ENCODE assay signal across 9 cellular contexts in genomic region chr17:72388765-72389473, GRCh38.
A peak's percentile ranks its signal among the peaks of the same experiment; 100 is the strongest.
DNase-seq lines count a peak whose midpoint lies in the region; ATAC-seq, FAIRE-seq and TF ChIP-seq lines count a peak whose summit lies in the region.
"Had no signal": no experiment of that assay in that cellular context is flagged by ENCODE, and none has a peak within 500 bp of the region (broad histone marks: within the 10 kb centered on the region; RNA-seq: fewer than 3 reads in every experiment).

No MANE protein-coding gene starts in this region.

- 33% methylated on average over 10 of the region's 10 CpGs for WGBS in GM12878 (ENCODE audit: insufficient coverage, insufficient replicate concordance, low lambda C conversion rate, missing lambda C conversion rate)
- WGBS in stomach, 5 donors = 59 to 82% (median 68%) methylated on average over 9 to 10 of the region's 10 CpGs
- 73 to 82% (median 76%) methylated on average over 10 of the region's 10 CpGs for WGBS in small intestine, 3 donors

- H2AFZ ChIP-seq in GM12878 (ENCODE audit: control insufficient read depth, low read depth, low read length) = peak overlapping the region; percentile 11

- H3K79me2 ChIP-seq in GM12878 (ENCODE audit: control insufficient read depth, insufficient read depth, low read length) = no peaks in the 10 kb centered on the region

- H3K36me3 ChIP-seq in GM12878 (ENCODE audit: control insufficient read depth in 2 of 2, insufficient read depth in 2 of 2, low read length in 1 of 2) = no peaks in the 10 kb centered on the region
- no peaks in the 10 kb centered on the region for H3K36me3 ChIP-seq in stomach
- H3K36me3 ChIP-seq in small intestine (ENCODE audit: control insufficient read depth in 2 of 2, insufficient read depth in 2 of 2, low read length in 2 of 2) = no peaks in the 10 kb centered on the region
- H3K36me3 ChIP-seq: SJSA1 had no signal

- no TSS peak for BruUV-seq in GM12878 (replicated peaks; lab: Mats Ljungman, UMichigan)

- POLR2A ChIA-PET in GM12878 (lab: Charles Lee) = interaction anchor here (1.0 to 1.7 kb wide), 5 partner anchors 9 to 75 kb away, joined by 3 to 9 read pairs (median 3); no protein-coding TSS in a partner anchor

- TF ChIP-seq EP300 in GM12878 (IDR thresholded peaks at IDR 0.05; ENCODE audit: borderline replicate concordance in 1 of 2, control insufficient read depth in 1 of 2, low read depth in 2 of 2, low read length in 2 of 2) (peak in 1 of 2 experiments; percentile 62; a peak in 1 of 4 replicates), stomach (IDR thresholded peaks at IDR 0.05) (no peak)

- H3K9me3 ChIP-seq in GM12878 (replicated peaks; ENCODE audit: control insufficient read depth, insufficient read depth, low read length) (no peaks in the 10 kb centered on the region), stomach (no peaks in the 10 kb centered on the region), small intestine (ENCODE audit: control insufficient read depth, low read depth) (no peaks in the 10 kb centered on the region)
- H3K9me3 ChIP-seq: SJSA1 had no signal

- RAD21 ChIA-PET in GM12878 (lab: Charles Lee; ENCODE audit: unreplicated experiment) = interaction anchor here (1.1 to 8.8 kb wide), 11 partner anchors 14 to 150 kb away, joined by 3 to 110 read pairs (median 5); no protein-coding TSS in a partner anchor

- H3K27me3 ChIP-seq in GM12878 (replicated peaks in 1 of 2; ENCODE audit: control insufficient read depth in 2 of 2, insufficient read depth in 2 of 2, low read length in 1 of 2) (no peaks in the 10 kb centered on the region), stomach (no peaks in the 10 kb centered on the region), small intestine (ENCODE audit: control insufficient read depth in 2 of 2, insufficient read depth in 2 of 2, low read length in 2 of 2) (no peaks in the 10 kb centered on the region)
- H3K27me3 ChIP-seq: SJSA1 had no signal

- intact Hi-C loops in GM12878 (cut with micrococcal nuclease; ENCODE audit: unreplicated experiment) (no loop called here), stomach (cut with DNase I; ENCODE audit: low total_unique reads) (no loop called here)

- TF ChIP-seq POLR2A in GM12878 (IDR thresholded peaks at IDR 0.05; ENCODE audit: low read depth, low read length) (no peak), stomach (IDR thresholded peaks at IDR 0.05) (no peak)

- SMC1A ChIA-PET in GM12878 (lab: Charles Lee; ENCODE audit: uncharacterized antibody, unreplicated experiment) = interaction anchor here (0.6 to 3.7 kb wide), 12 partner anchors 18 to 268 kb away, joined by 3 to 22 read pairs (median 6); partner anchors contain the start of gene SOX9

- peak; percentile 80 for ATAC-seq in GM19463 (IDR thresholded peaks at IDR 0.05; ENCODE audit: unreplicated experiment)
- ATAC-seq in HG03565 (IDR thresholded peaks at IDR 0.05; ENCODE audit: unreplicated experiment) = peak; percentile 35
- peak; percentile 77 for ATAC-seq in GM12878

- TF ChIP-seq RAD21 in GM12878 (IDR thresholded peaks at IDR 0.05; ENCODE audit: insufficient read depth, low read depth, low read length) = peak; percentile 55; the same call in 1 of the 2 replicates

- H3K27ac ChIP-seq in GM12878 (ENCODE audit: control insufficient read depth, insufficient read depth) = 0 out of 2 replicates have a peak overlapping the region, but pooled peaks have one; percentile 14
- peak overlapping the region in 2 of 5 donors; percentile 8 to 10 for H3K27ac ChIP-seq in stomach
- no peak overlapping the region for H3K27ac ChIP-seq in small intestine (ENCODE audit: low read depth in 1 of 2, low read length in 1 of 2)

- CTCF ChIA-PET in GM12878 (lab: Yijun Ruan, JAX) = interaction anchor here (0.5 to 3.3 kb wide), 13 partner anchors 8 to 151 kb away, joined by 3 to 14 read pairs (median 3); no protein-coding TSS in a partner anchor

- H3K4me2 ChIP-seq in GM12878 (ENCODE audit: control insufficient read depth, insufficient read depth) = peak overlapping the region; percentile 46; the same call in 1 of the 2 replicates

- H4K20me1 ChIP-seq in GM12878 (ENCODE audit: control insufficient read depth, insufficient read depth) = no peaks in the 10 kb centered on the region

- H3K4me3 ChIP-seq in GM12878 = no peak overlapping the region
- no peak overlapping the region for H3K4me3 ChIP-seq in stomach
- H3K4me3 ChIP-seq in small intestine (ENCODE audit: low read depth in 1 of 2, low read length in 2 of 2) = no peak overlapping the region
- H3K4me3 ChIP-seq: SJSA1 had no signal

- in situ Hi-C loops in GM12878 (cut with MboI) = loop anchor here (25.0 kb wide), 2 partner anchors 1627 to 1752 kb away; no protein-coding TSS in a partner anchor

- TF ChIP-seq CTCF in GM12878 (IDR thresholded peaks at IDR 0.05 in 2 of 3, conservative IDR thresholded peaks at IDR 0.05 in 1 of 3; ENCODE audit: control insufficient read depth in 2 of 3, extremely low read depth in 1 of 3, insufficient read depth in 1 of 3, low read depth in 3 of 3, low read length in 3 of 3) (peak; percentile 41 to 64 (median 47); a peak in 5 of 6 replicates), stomach (IDR thresholded peaks at IDR 0.05) (peak in 1 of 7 experiments; percentile 30)

- 0 out of 2 replicates have a peak overlapping the region, but pooled peaks have one; percentile 1 for H3K9ac ChIP-seq in GM12878 (ENCODE audit: control insufficient read depth, insufficient read depth, low read length)

- no peak for FAIRE-seq in GM12878 (lab: Jason Lieb, UNC)
- FAIRE-seq in small intestine (lab: Jason Lieb, UNC) = no peak

- DNase-seq in DMS 273 (lab: John Stamatoyannopoulos, UW; ENCODE audit: unreplicated experiment) = peak; percentile 91
- DNase-seq in GM12878 (ENCODE audit: low read depth, low spot score) = peak; percentile 93
- DNase-seq in NCI-H2227 (lab: John Stamatoyannopoulos, UW; ENCODE audit: unreplicated experiment) = no peak
- no peak for DNase-seq in stomach
- DNase-seq in occipital lobe (lab: John Stamatoyannopoulos, UW) = no peak
- no peak for DNase-seq in small intestine

- H3K4me1 ChIP-seq in GM12878 (ENCODE audit: control insufficient read depth, insufficient read depth, low read length) (peaks cover 40% of the 10 kb centered on the region), stomach (peaks cover 7 to 45% (median 28%) of the 10 kb centered on the region in 4 donors), small intestine (ENCODE audit: control insufficient read depth in 2 of 2, insufficient read depth in 1 of 2, low read depth in 1 of 2, low read length in 1 of 2) (peaks cover 0 to 3% of the 10 kb centered on the region in 2 donors)

TF ChIP-seq in GM12878, 131 proteins besides CTCF, POLR2A, EP300 and RAD21 (continues in another document):
- TF ChIP-seq NR2C2 (IDR thresholded peaks at IDR 0.05; ENCODE audit: borderline replicate concordance, control insufficient read depth, insufficient read length, low read depth) (no peak), RUNX3 (IDR thresholded peaks at IDR 0.05; ENCODE audit: low read length) (peak; percentile 94), MEF2B (IDR thresholded peaks at IDR 0.05; ENCODE audit: partially characterized antibody, poor library complexity, severe bottlenecking) (peak; percentile 86), CBFB (IDR thresholded peaks at IDR 0.05; ENCODE audit: low read depth) (peak; percentile 60; the same call in 1 of the 2 replicates), ZZZ3 (IDR thresholded peaks at IDR 0.05; ENCODE audit: control insufficient read depth, insufficient read length, low read depth) (no peak), IKZF1 (conservative IDR thresholded peaks at IDR 0.05) (peak; percentile 71), BCL11A (IDR thresholded peaks at IDR 0.05; ENCODE audit: low read depth, low read length) (0 out of 2 replicates have a peak, but pooled peaks have one; percentile 51), PML (IDR thresholded peaks at IDR 0.05; ENCODE audit: low read length) (no peak), MTA2 (IDR thresholded peaks at IDR 0.05; ENCODE audit: low read depth) (peak; percentile 54; the same call in 1 of the 2 replicates), LARP7 (IDR thresholded peaks at IDR 0.05) (no peak), IKZF2 (IDR thresholded peaks at IDR 0.05) (peak; percentile 65 to 76), SMARCA5 (IDR thresholded peaks at IDR 0.05) (peak; percentile 44; the same call in 1 of the 2 replicates), TCF7 (IDR thresholded peaks at IDR 0.05; ENCODE audit: borderline replicate concordance) (no peak)
- TF ChIP-seq, protein P1, sequence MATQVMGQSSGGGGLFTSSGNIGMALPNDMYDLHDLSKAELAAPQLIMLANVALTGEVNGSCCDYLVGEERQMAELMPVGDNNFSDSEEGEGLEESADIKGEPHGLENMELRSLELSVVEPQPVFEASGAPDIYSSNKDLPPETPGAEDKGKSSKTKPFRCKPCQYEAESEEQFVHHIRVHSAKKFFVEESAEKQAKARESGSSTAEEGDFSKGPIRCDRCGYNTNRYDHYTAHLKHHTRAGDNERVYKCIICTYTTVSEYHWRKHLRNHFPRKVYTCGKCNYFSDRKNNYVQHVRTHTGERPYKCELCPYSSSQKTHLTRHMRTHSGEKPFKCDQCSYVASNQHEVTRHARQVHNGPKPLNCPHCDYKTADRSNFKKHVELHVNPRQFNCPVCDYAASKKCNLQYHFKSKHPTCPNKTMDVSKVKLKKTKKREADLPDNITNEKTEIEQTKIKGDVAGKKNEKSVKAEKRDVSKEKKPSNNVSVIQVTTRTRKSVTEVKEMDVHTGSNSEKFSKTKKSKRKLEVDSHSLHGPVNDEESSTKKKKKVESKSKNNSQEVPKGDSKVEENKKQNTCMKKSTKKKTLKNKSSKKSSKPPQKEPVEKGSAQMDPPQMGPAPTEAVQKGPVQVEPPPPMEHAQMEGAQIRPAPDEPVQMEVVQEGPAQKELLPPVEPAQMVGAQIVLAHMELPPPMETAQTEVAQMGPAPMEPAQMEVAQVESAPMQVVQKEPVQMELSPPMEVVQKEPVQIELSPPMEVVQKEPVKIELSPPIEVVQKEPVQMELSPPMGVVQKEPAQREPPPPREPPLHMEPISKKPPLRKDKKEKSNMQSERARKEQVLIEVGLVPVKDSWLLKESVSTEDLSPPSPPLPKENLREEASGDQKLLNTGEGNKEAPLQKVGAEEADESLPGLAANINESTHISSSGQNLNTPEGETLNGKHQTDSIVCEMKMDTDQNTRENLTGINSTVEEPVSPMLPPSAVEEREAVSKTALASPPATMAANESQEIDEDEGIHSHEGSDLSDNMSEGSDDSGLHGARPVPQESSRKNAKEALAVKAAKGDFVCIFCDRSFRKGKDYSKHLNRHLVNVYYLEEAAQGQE (IDR thresholded peaks at IDR 0.05; ENCODE audit: low read depth, low read length) = no peak

Comparison
In these comparisons a context has a peak if more than half of its experiments do, and no peak if none do; other contexts are left out.
1. DNase-seq: peak in DMS 273 (single experiment) and GM12878 (single experiment); none in NCI-H2227 (single experiment), stomach (single experiment), occipital lobe (single experiment) and small intestine (single experiment).
2. Peak in every context shown above with its lines, with median percentiles within 50 percentile points of each other: ATAC-seq.